18 cellular contexts compared by ENCODE assay signal in the genomic region with DNA sequence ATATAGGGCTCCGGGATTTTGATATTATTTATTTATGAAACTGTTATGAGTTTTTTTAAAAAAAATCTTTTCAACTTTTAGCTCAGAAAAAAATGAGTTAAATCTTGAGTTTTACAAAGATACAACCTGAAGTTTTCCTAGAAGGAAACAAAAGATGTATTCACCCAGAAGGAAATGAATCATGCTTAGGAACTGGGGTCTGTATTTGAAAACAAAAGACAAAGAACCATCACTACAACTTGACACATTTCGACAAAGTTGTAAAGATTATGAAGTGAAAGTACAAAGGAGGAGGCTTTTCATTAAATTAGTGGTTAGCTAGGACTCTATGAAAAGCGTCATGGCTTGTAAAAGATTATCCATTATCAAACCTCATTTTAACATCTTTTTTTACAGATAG.
DNase-seq lines count a peak whose midpoint lies in the region; FAIRE-seq and TF ChIP-seq lines count a peak whose summit lies in the region.
"Had no signal": no experiment of that assay in that cellular context is flagged by ENCODE, and none has a peak within 500 bp of the region (broad histone marks: within the 10 kb centered on the region; RNA-seq: fewer than 3 reads in every experiment).

No MANE protein-coding gene starts in this region.

- CTCF ChIA-PET in A673 (lab: Charles Lee): no interaction called here
- CTCF ChIA-PET in GM10248 (lab: Yijun Ruan, JAX): interaction anchor here (1.6 kb wide), 1 partner anchor 11 kb away, joined by 4 read pairs; no protein-coding TSS in a partner anchor

- dilution Hi-C loops in keratinocyte (cut with MboI; ENCODE audit: extremely low pct_ligation_motif_present, low sequenced_read_pairs): no loop called here

- H3K4me1 ChIP-seq in A673 (ENCODE audit: insufficient read depth, low read length, poor library complexity, severe bottlenecking): no peaks in the 10 kb centered on the region
- no peaks in the 10 kb centered on the region for H3K4me1 ChIP-seq in keratinocyte (ENCODE audit: control insufficient read depth, extremely low read depth, insufficient read depth, low read length)
- H3K4me1 ChIP-seq in tibial artery: peaks cover 0 to 12% (median 0%) of the 10 kb centered on the region in 4 donors
- H3K4me1 ChIP-seq: Caco-2 had no signal

- no peak for TF ChIP-seq CTCF in A673 (conservative IDR thresholded peaks at IDR 0.05; ENCODE audit: low read depth, low read length)
- no peak for TF ChIP-seq CTCF in bronchial epithelial cell (IDR thresholded peaks at IDR 0.05; ENCODE audit: insufficient read depth, low read length, severe bottlenecking)
- TF ChIP-seq CTCF in keratinocyte (optimal IDR thresholded peaks at IDR 0.05 in 1 of 3, IDR thresholded peaks at IDR 0.05 in 1 of 3, conservative IDR thresholded peaks at IDR 0.05 in 1 of 3; ENCODE audit: extremely low read depth in 1 of 3, insufficient read depth in 2 of 3, low read length in 3 of 3): no peak
- TF ChIP-seq CTCF in GM10248 (IDR thresholded peaks at IDR 0.05; ENCODE audit: control extremely low read depth, extremely low read depth, low read depth, missing control alignments): no peak
- TF ChIP-seq CTCF in tibial artery (IDR thresholded peaks at IDR 0.05): no peak

- no peak overlapping the region for H3K9ac ChIP-seq in keratinocyte (ENCODE audit: control insufficient read depth, extremely low read depth, insufficient read depth, low read length)

- no peak overlapping the region for H3K4me3 ChIP-seq in A673 (ENCODE audit: low read depth, low read length, poor library complexity, severe bottlenecking)
- no peak overlapping the region for H3K4me3 ChIP-seq in bronchial epithelial cell (ENCODE audit: low read depth, low read length)
- H3K4me3 ChIP-seq in keratinocyte (ENCODE audit: control insufficient read depth in 2 of 3, extremely low read depth in 1 of 3, insufficient read depth in 2 of 3, low read depth in 1 of 3, low read length in 3 of 3): no peak overlapping the region
- H3K4me3 ChIP-seq in tibial artery: no peak overlapping the region
- H3K4me3 ChIP-seq: SJCRH30 had no signal

- H3K79me2 ChIP-seq in keratinocyte (ENCODE audit: control insufficient read depth, insufficient read depth, low read length): no peaks in the 10 kb centered on the region

- no peaks in the 10 kb centered on the region for H3K9me1 ChIP-seq in keratinocyte (ENCODE audit: control insufficient read depth, extremely low read depth, insufficient read depth, low read length)

- no peak overlapping the region for H2AFZ ChIP-seq in keratinocyte (ENCODE audit: control insufficient read depth, low read length)

- POLR2A ChIA-PET in A673 (lab: Charles Lee; ENCODE audit: low non-redundant PET): no interaction called here
- POLR2A ChIA-PET in GM10248 (lab: Yijun Ruan, JAX): no interaction called here

- peak overlapping the region; percentile 11 for H3K4me2 ChIP-seq in keratinocyte (ENCODE audit: control insufficient read depth, extremely low read depth, insufficient read depth, low read depth, low read length)

- intact Hi-C loops in A673 (cut with micrococcal nuclease; ENCODE audit: unreplicated experiment) (no loop called here), tibial artery (cut with DNase I; ENCODE audit: low total_unique reads) (no loop called here)

- no peak overlapping the region for H3K27ac ChIP-seq in A673 (ENCODE audit: low read depth, low read length, poor library complexity, severe bottlenecking)
- no peak overlapping the region for H3K27ac ChIP-seq in keratinocyte (ENCODE audit: control insufficient read depth, insufficient read depth, low read length)
- no peak overlapping the region for H3K27ac ChIP-seq in tibial artery
- H3K27ac ChIP-seq: C4-2B, SJCRH30 had no signal

- FAIRE-seq in bronchial epithelial cell (lab: Jason Lieb, UNC) (no peak), keratinocyte (lab: Jason Lieb, UNC) (no peak)

- H4K20me1 ChIP-seq in keratinocyte (ENCODE audit: control insufficient read depth, extremely low read depth, insufficient read depth, low read length): no peaks in the 10 kb centered on the region

- DNase-seq in A673 (ENCODE audit: low spot score): peak; percentile 49
- peak; percentile 30 for DNase-seq in LHCN-M2 (ENCODE audit: low read depth)
- peak; percentile 9 for DNase-seq in bronchial epithelial cell (ENCODE audit: low read depth)
- no peak for DNase-seq in keratinocyte (ENCODE audit: low read depth, low spot score)
- no peak for DNase-seq in mucosa of gallbladder (ENCODE audit: low spot score)
- no peak for DNase-seq in stimulated activated CD4-positive, alpha-beta T cell treated with anti-CD3 and anti-CD28 coated beads, Interleukin-15, amount 100 ng/mL, for 24 hours
- DNase-seq in GM10248 (ENCODE audit: extremely low spot score): no peak
- DNase-seq in tibial artery: no peak
- DNase-seq: Caco-2, DMS53, HCEC 1CT, NCI-H1436 treated with DMSO at 0.1 percent for 48 hours, NCI-H2081, NCI-H510A, NCI-H774, PC-3, SJCRH30 had no signal

- BruUV-seq in A673 (replicated peaks; lab: Mats Ljungman, UMichigan): no TSS peak

- no peaks in the 10 kb centered on the region for H3K36me3 ChIP-seq in A673 (ENCODE audit: insufficient read depth, low read length, poor library complexity, severe bottlenecking)
- no peaks in the 10 kb centered on the region for H3K36me3 ChIP-seq in bronchial epithelial cell (ENCODE audit: control insufficient read depth, insufficient read depth, low read length)
- H3K36me3 ChIP-seq in keratinocyte (ENCODE audit: control insufficient read depth in 2 of 2, extremely low read depth in 1 of 2, insufficient read depth in 2 of 2, low read length in 2 of 2): no peaks in the 10 kb centered on the region
- no peaks in the 10 kb centered on the region for H3K36me3 ChIP-seq in tibial artery
- H3K36me3 ChIP-seq: SJCRH30 had no signal

- H3K9me3 ChIP-seq in A673 (ENCODE audit: low read depth, low read length, poor library complexity, severe bottlenecking) (peaks cover 6% of the 10 kb centered on the region), keratinocyte (ENCODE audit: control insufficient read depth, low read depth, low read length) (no peaks in the 10 kb centered on the region), tibial artery (no peaks in the 10 kb centered on the region)
- H3K9me3 ChIP-seq: Caco-2, SJCRH30 had no signal

- H3K27me3 ChIP-seq in A673 (replicated peaks; ENCODE audit: insufficient read depth, low read depth, low read length, poor library complexity): no peaks in the 10 kb centered on the region
- no peaks in the 10 kb centered on the region for H3K27me3 ChIP-seq in bronchial epithelial cell (ENCODE audit: control insufficient read depth, insufficient read depth, low read length)
- H3K27me3 ChIP-seq in keratinocyte (ENCODE audit: control insufficient read depth, extremely low read depth, insufficient read depth, low read length): no peaks in the 10 kb centered on the region
- no peaks in the 10 kb centered on the region for H3K27me3 ChIP-seq in tibial artery
- H3K27me3 ChIP-seq: SJCRH30 had no signal

Comparison
In these comparisons a context has a peak if more than half of its experiments do, and no peak if none do; other contexts are left out.
1. DNase-seq: peak in A673 (single experiment), LHCN-M2 (single experiment) and bronchial epithelial cell (single experiment); none in keratinocyte (single experiment), mucosa of gallbladder (single experiment), stimulated activated CD4-positive, alpha-beta T cell treated with anti-CD3 and anti-CD28 coated beads, Interleukin-15, amount 100 ng/mL, for 24 hours (single experiment), GM10248 (single experiment) and tibial artery (0 of 2).